In genomic region chr2:101737478-101738240, GRCh38 we compare ENCODE assay signal across 11 cellular contexts. TPM values are rescaled to one million over a fixed set of nuclear protein-coding genes. Genes with fewer than 3 reads are reported as not detected.
A peak's percentile ranks its signal among the peaks of the same experiment; 100 is the strongest.
DNase-seq lines count a peak whose midpoint lies in the region; ATAC-seq and TF ChIP-seq lines count a peak whose summit lies in the region.
"Had no signal": no experiment of that assay in that cellular context is flagged by ENCODE, and none has a peak within 500 bp of the region (broad histone marks: within the 10 kb centered on the region; RNA-seq: fewer than 3 reads in every experiment).

No MANE protein-coding gene starts in this region.

- peaks cover 94% of the 10 kb centered on the region for H3K79me2 ChIP-seq in PC-9 (ENCODE audit: low read depth)
- H3K79me2 ChIP-seq in trophoblast cell (ENCODE audit: control insufficient read depth, insufficient read depth, low read length, poor library complexity) = peaks cover 23% of the 10 kb centered on the region

- H3K18ac ChIP-seq in trophoblast cell (ENCODE audit: low read length) = no peak overlapping the region

- H3K36me3 ChIP-seq in PC-9 (ENCODE audit: low read depth) (peaks cover 12% of the 10 kb centered on the region; the same call in 1 of the 2 replicates), trophoblast cell (ENCODE audit: control insufficient read depth in 1 of 2, insufficient read depth in 2 of 2, low read length in 2 of 2) (no peaks in the 10 kb centered on the region)

- H4K8ac ChIP-seq in trophoblast cell (ENCODE audit: low read depth, low read length) = no peak overlapping the region

- no peak overlapping the region for H3K14ac ChIP-seq in trophoblast cell (ENCODE audit: low read length)

- intact Hi-C loops in PC-9 (cut with micrococcal nuclease; ENCODE audit: unreplicated experiment) = no loop called here

- no peak overlapping the region for H2BK12ac ChIP-seq in trophoblast cell (ENCODE audit: low read length)

- no peak overlapping the region for H3K4me3 ChIP-seq in PC-9
- H3K4me3 ChIP-seq in fibroblast of pulmonary artery (replicated peaks; ENCODE audit: low read depth, low read length) = no peak overlapping the region
- no peak overlapping the region for H3K4me3 ChIP-seq in trophoblast cell (ENCODE audit: low read depth, low read length)
- H3K4me3 ChIP-seq: GM12878 had no signal

- no peak overlapping the region for H2AK5ac ChIP-seq in trophoblast cell (ENCODE audit: low read length)

- POLR2A ChIA-PET in PC-9 (lab: Charles Lee; ENCODE audit: unreplicated experiment) = no interaction called here

- DNase-seq in Caki2 (ENCODE audit: low read depth) = peak; percentile 44
- peak in 1 of 2 experiments; percentile 69 for DNase-seq in PC-9
- peak; percentile 39 for DNase-seq in fibroblast of pulmonary artery (ENCODE audit: low read depth)
- no peak for DNase-seq in trophoblast cell
- no peak for DNase-seq in DMS53 treated with DMSO at 0.1 percent for 48 hours (lab: John Stamatoyannopoulos, UW; ENCODE audit: unreplicated experiment)
- DNase-seq in RPMI8226 = no peak
- DNase-seq in dermis blood vessel endothelial cell = no peak
- DNase-seq: activated CD8-positive, alpha-beta memory T cell treated with anti-CD3 and anti-CD28 coated beads, Interleukin-2, amount 50 U/mL, for 4 hours; NCI-H146 had no signal

- H2BK5ac ChIP-seq in trophoblast cell (ENCODE audit: low read depth, low read length, poor library complexity) = no peak overlapping the region

- H3K79me1 ChIP-seq in trophoblast cell (ENCODE audit: low read length) = no peaks in the 10 kb centered on the region

- H3K9ac ChIP-seq in trophoblast cell (ENCODE audit: low read length) = no peak overlapping the region

- CTCF ChIA-PET in PC-9 (lab: Charles Lee) = interaction anchor here (0.6 kb wide), 2 partner anchors 10 to 714 kb away, joined by 4 to 5 read pairs; no protein-coding TSS in a partner anchor

- ATAC-seq in HG02981 (IDR thresholded peaks at IDR 0.05; ENCODE audit: unreplicated experiment) = no peak

- peak overlapping the region; percentile 59 for H3K27ac ChIP-seq in PC-9
- no peak overlapping the region for H3K27ac ChIP-seq in trophoblast cell (ENCODE audit: low read depth, low read length)

- peaks cover 51% of the 10 kb centered on the region for H3F3A ChIP-seq in PC-9 (ENCODE audit: insufficient read depth, low read depth)

- H3K9me3 ChIP-seq in PC-9 (ENCODE audit: insufficient read depth, low read depth) = no peaks in the 10 kb centered on the region
- no peaks in the 10 kb centered on the region for H3K9me3 ChIP-seq in trophoblast cell (ENCODE audit: insufficient read depth, low read depth, low read length)

- peaks cover 64% of the 10 kb centered on the region for H4K20me1 ChIP-seq in PC-9 (ENCODE audit: insufficient read depth)

- no peaks in the 10 kb centered on the region for H3K9me2 ChIP-seq in PC-9 (ENCODE audit: insufficient read depth)

- H3K27me3 ChIP-seq in PC-9 (ENCODE audit: insufficient read depth, low read depth) (no peaks in the 10 kb centered on the region), trophoblast cell (ENCODE audit: insufficient read depth, low read length) (no peaks in the 10 kb centered on the region)

- BruUV-seq in PC-9 (replicated peaks; lab: Mats Ljungman, UMichigan) = no TSS peak

- no peak overlapping the region for H3K23ac ChIP-seq in trophoblast cell (ENCODE audit: low read length)

- no CpG with 5 or more reads among the region's 3 CpGs for WGBS in trophoblast cell (ENCODE audit: extremely low coverage, insufficient coverage, insufficient read length)

- H4K91ac ChIP-seq in trophoblast cell (ENCODE audit: low read depth, low read length) = no peak overlapping the region

- H3K4me1 ChIP-seq in PC-9 (replicated peaks; ENCODE audit: insufficient read depth) (peaks cover 69% of the 10 kb centered on the region), trophoblast cell (ENCODE audit: control insufficient read depth in 1 of 2, insufficient read depth in 2 of 2, low read length in 2 of 2) (peaks cover 12 to 13% of the 10 kb centered on the region in 2 experiments)

- H3K4ac ChIP-seq in trophoblast cell (ENCODE audit: low read depth, low read length) = peak overlapping the region; percentile 64

- no peak overlapping the region for H2AFZ ChIP-seq in PC-9
- no peak overlapping the region for H2AFZ ChIP-seq in trophoblast cell (ENCODE audit: insufficient read depth, low read length, poor library complexity)

- peak overlapping the region; percentile 35 for H3K4me2 ChIP-seq in PC-9
- H3K4me2 ChIP-seq in trophoblast cell (ENCODE audit: low read length) = no peak overlapping the region

- no peak overlapping the region for H4K12ac ChIP-seq in trophoblast cell (ENCODE audit: low read depth, low read length)

- in situ Hi-C loops in Caki2 (cut with HindIII; ENCODE audit: low pct_unique_long_range_greater_than_20kb, low sequenced_read_pairs) = no loop called here

- TF ChIP-seq CTCF in PC-9 (conservative IDR thresholded peaks at IDR 0.05) = no peak
- no peak for TF ChIP-seq CTCF in fibroblast of pulmonary artery (IDR thresholded peaks at IDR 0.05; ENCODE audit: low read length, missing control alignments)

- no peak overlapping the region for H2BK120ac ChIP-seq in trophoblast cell (ENCODE audit: insufficient read depth, low read length, poor library complexity)

RNA-seq across cellular contexts. Expression of gene MAP4K4, which starts 40.2 kb away (rescaled TPM):
- 41.1 and 41.3 TPM in 2 replicates for total RNA-seq in Caki2 (2014; rRNA removed; shearing (Covaris generic); ENCODE audit: low replicate concordance)
- total RNA-seq in PC-9 (2021) = 100 and 129 TPM in 2 replicates
- polyA plus RNA-seq in trophoblast cell (2013) = 168 and 169 TPM in 2 replicates
- total RNA-seq in dermis blood vessel endothelial cell = 192 and 255 TPM in 2 replicates

Comparison
In these comparisons a context has a peak if more than half of its experiments do, and no peak if none do; other contexts are left out.
1. DNase-seq: peak in Caki2 (single experiment) and fibroblast of pulmonary artery (single experiment); none in trophoblast cell (0 of 2), DMS53 treated with DMSO at 0.1 percent for 48 hours (single experiment), RPMI8226 (single experiment) and dermis blood vessel endothelial cell (single experiment).